35 cellular contexts compared by ENCODE assay signal in genomic region chr11:1392561-1392960, GRCh38. TPM values are rescaled to one million over a fixed set of nuclear protein-coding genes. Genes with fewer than 3 reads are reported as not detected.
"Had no signal": no experiment of that assay in that cellular context is flagged by ENCODE, and none has a peak within 500 bp of the region (broad histone marks: within the 10 kb centered on the region; RNA-seq: fewer than 3 reads in every experiment).

No MANE protein-coding gene starts in this region.

- H3K4me3 Mint-ChIP-seq: activated CD4-positive, alpha-beta memory T cell treated with anti-CD3 and anti-CD28 coated beads for 36 hours; activated CD4-positive, alpha-beta T cell treated with anti-CD3 and anti-CD28 coated beads, Interleukin-2, amount 10 ng/mL, durations not matched to agents 24 days and 14 days; stimulated activated memory B cell treated with anti-CD40 and anti-IgM and Interleukin-4, amounts not matched to agents 10 μg/mL and 1 μg/mL and 100 μg/mL, for 72 hours; stimulated activated naive CD8-positive, alpha-beta T cell treated with anti-CD3 and anti-CD28 coated beads, Interleukin-15, amount 100 ng/mL, for 72 hours; T-helper 1 cell treated with Interleukin-12 subunit alpha and Interleukin-12 subunit beta and Interleukin-4 antibody, amounts not matched to agents 30 μg/mL and 1 μg/mL, for 36 hours had no signal

- H3K9me3 Mint-ChIP-seq: activated CD4-positive, alpha-beta memory T cell treated with anti-CD3 and anti-CD28 coated beads for 36 hours; activated CD4-positive, alpha-beta T cell treated with anti-CD3 and anti-CD28 coated beads, Interleukin-2, amount 10 ng/mL, durations not matched to agents 24 days and 14 days; activated T-helper 17 cell treated with anti-CD3 and anti-CD28 coated beads, Interleukin-2, amount 50 U/mL, for 72 hours; effector memory CD8-positive, alpha-beta T cell; naive thymus-derived CD8-positive, alpha-beta T cell; stimulated activated memory B cell treated with anti-CD40 and anti-IgM and Interleukin-4, amounts not matched to agents 10 μg/mL and 1 μg/mL and 100 μg/mL, for 72 hours; stimulated activated naive CD8-positive, alpha-beta T cell treated with anti-CD3 and anti-CD28 coated beads, Interleukin-15, amount 100 ng/mL, for 72 hours; T-helper 1 cell treated with Interleukin-12 subunit alpha and Interleukin-12 subunit beta and Interleukin-4 antibody, amounts not matched to agents 30 μg/mL and 1 μg/mL, for 36 hours had no signal

- H3K9me2 ChIP-seq: SK-N-SH had no signal

- H3K4me2 ChIP-seq: SK-N-SH, smooth muscle cell had no signal

- DNase-seq: activated CD4-positive, alpha-beta memory T cell treated with anti-CD3 and anti-CD28 coated beads for 36 hours; activated CD4-positive, alpha-beta T cell treated with anti-CD3 and anti-CD28 coated beads, Interleukin-2, amount 10 ng/mL, durations not matched to agents 24 days and 14 days; activated CD4-positive, CD25-positive, alpha-beta regulatory T cell treated with anti-CD3 and anti-CD28 coated beads, Interleukin-2, amount 50 U/mL, for 72 hours; activated CD8-positive, alpha-beta memory T cell treated with anti-CD3 and anti-CD28 coated beads, Interleukin-2, amount 50 U/mL, for 4 hours; activated gamma-delta T cell treated with Interleukin-2 at 50 U/mL for 16 hours; activated naive CD4-positive, alpha-beta T cell treated with anti-CD3 and anti-CD28 coated beads, Interleukin-2, amount 50 U/mL, for 16 hours; activated T-cell treated with anti-CD3 and anti-CD28 coated beads, Interleukin-2, amount 50 U/mL, for 1 hour; amygdala; effector memory CD8-positive, alpha-beta T cell; erythroblast; gastrocnemius medialis; hypothalamus; immature natural killer cell; lower lobe of right lung; mesenchymal stem cell; nucleus accumbens; stimulated activated CD4-positive, alpha-beta T cell treated with anti-CD3 and anti-CD28 coated beads, Interleukin-1b, Interleukin-23, amount 100 ng/mL, for 48 hours; stimulated activated CD4-positive, alpha-beta T cell treated with anti-CD3 and anti-CD28 coated beads, Interleukin-4, amount 100 ng/mL, for 4 hours; stimulated activated CD8-positive, alpha-beta memory T cell treated with anti-CD3 and anti-CD28 coated beads, Interleukin-4, amount 100 ng/mL, for 48 hours; stimulated activated naive CD8-positive, alpha-beta T cell treated with anti-CD3 and anti-CD28 coated beads, Interleukin-15, amount 100 ng/mL, for 72 hours; SW 1271; T-helper 9 cell; thyroid gland; upper lobe of right lung; WERI-Rb-1 had no signal

- H3K4me1 Mint-ChIP-seq: activated T-helper 17 cell treated with anti-CD3 and anti-CD28 coated beads, Interleukin-2, amount 50 U/mL, for 72 hours had no signal

- H3K9ac ChIP-seq: SK-N-SH had no signal

- H3K36me3 Mint-ChIP-seq: activated CD4-positive, alpha-beta memory T cell treated with anti-CD3 and anti-CD28 coated beads for 36 hours; immature natural killer cell; naive thymus-derived CD8-positive, alpha-beta T cell; stimulated activated memory B cell treated with anti-CD40 and anti-IgM and Interleukin-4, amounts not matched to agents 10 μg/mL and 1 μg/mL and 100 μg/mL, for 72 hours had no signal

- H3K4me3 ChIP-seq: coronary artery, gastrocnemius medialis, lower lobe of right lung, psoas muscle, smooth muscle cell, thyroid gland, upper lobe of right lung had no signal

- H3K9me3 ChIP-seq: gastrocnemius medialis, lower lobe of right lung, pancreas, psoas muscle, SK-N-SH, thyroid gland, upper lobe of right lung had no signal

- H3K4me1 ChIP-seq: psoas muscle had no signal

- H3K36me3 ChIP-seq: gastrocnemius medialis, lower lobe of right lung, pancreas, thyroid gland, upper lobe of right lung had no signal

- H3K27ac ChIP-seq: coronary artery, gastrocnemius medialis, lower lobe of right lung, psoas muscle, thyroid gland, upper lobe of right lung, WERI-Rb-1 had no signal

- H3K27ac Mint-ChIP-seq: activated CD4-positive, alpha-beta T cell treated with anti-CD3 and anti-CD28 coated beads, Interleukin-2, amount 10 ng/mL, durations not matched to agents 24 days and 14 days; activated T-helper 17 cell treated with anti-CD3 and anti-CD28 coated beads, Interleukin-2, amount 50 U/mL, for 72 hours; effector memory CD8-positive, alpha-beta T cell; immature natural killer cell; naive thymus-derived CD8-positive, alpha-beta T cell; stimulated activated memory B cell treated with anti-CD40 and anti-IgM and Interleukin-4, amounts not matched to agents 10 μg/mL and 1 μg/mL and 100 μg/mL, for 72 hours; stimulated activated naive CD8-positive, alpha-beta T cell treated with anti-CD3 and anti-CD28 coated beads, Interleukin-15, amount 100 ng/mL, for 72 hours; T-helper 1 cell treated with Interleukin-12 subunit alpha and Interleukin-12 subunit beta and Interleukin-4 antibody, amounts not matched to agents 30 μg/mL and 1 μg/mL, for 36 hours had no signal

- ATAC-seq: activated T-helper 17 cell treated with anti-CD3 and anti-CD28 coated beads, Interleukin-2, amount 50 U/mL, for 72 hours; effector memory CD8-positive, alpha-beta T cell; gastrocnemius medialis; left lobe of liver; lower lobe of right lung; naive thymus-derived CD8-positive, alpha-beta T cell; psoas muscle; stimulated activated memory B cell treated with anti-CD40 and anti-IgM and Interleukin-4, amounts not matched to agents 10 μg/mL and 1 μg/mL and 100 μg/mL, for 72 hours; stimulated activated naive CD8-positive, alpha-beta T cell treated with anti-CD3 and anti-CD28 coated beads, Interleukin-15, amount 100 ng/mL, for 72 hours; upper lobe of right lung had no signal

- H3K27me3 ChIP-seq: pancreas had no signal

RNA-seq across cellular contexts. Expression of gene BRSK2, which starts 2.8 kb away (rescaled TPM):
- polyA plus RNA-seq: naive thymus-derived CD8-positive, alpha-beta T cell had no signal
